27 cellular contexts compared by ENCODE assay signal in genomic region chr6:99852031-99852430, GRCh38.
"Had no signal": no experiment of that assay in that cellular context is flagged by ENCODE, and none has a peak within 500 bp of the region (broad histone marks: within the 10 kb centered on the region; RNA-seq: fewer than 3 reads in every experiment).

No MANE protein-coding gene starts in this region.

- H3K4me3 Mint-ChIP-seq: stimulated activated effector memory CD8-positive, alpha-beta T cell treated with anti-CD3 and anti-CD28 coated beads, Interleukin-12 subunit alpha, Interleukin-12 subunit beta, amount 100 ng/mL, for 72 hours; stimulated activated memory B cell treated with anti-CD40 and anti-IgM and Interleukin-4, amounts not matched to agents 10 μg/mL and 1 μg/mL and 100 μg/mL, for 72 hours; stimulated activated naive B cell treated with anti-CD40 and anti-IgM and Interleukin-4, amounts not matched to agents 10 μg/mL and 1 μg/mL and 100 μg/mL, for 72 hours; stimulated activated naive CD8-positive, alpha-beta T cell treated with anti-CD3 and anti-CD28 coated beads, Interleukin-15, amount 100 ng/mL, for 72 hours; stimulated activated naive CD8-positive, alpha-beta T cell treated with anti-CD3 and anti-CD28 coated beads, Interleukin-15, Interleukin-2, amounts not matched to agents 100 ng/mL and 50 ng/mL, for 24 hours; type B pancreatic cell had no signal

- H3K27ac Mint-ChIP-seq: stimulated activated effector memory CD8-positive, alpha-beta T cell treated with anti-CD3 and anti-CD28 coated beads, Interleukin-12 subunit alpha, Interleukin-12 subunit beta, amount 100 ng/mL, for 72 hours; stimulated activated memory B cell treated with anti-CD40 and anti-IgM and Interleukin-4, amounts not matched to agents 10 μg/mL and 1 μg/mL and 100 μg/mL, for 72 hours; stimulated activated naive B cell treated with anti-CD40 and anti-IgM and Interleukin-4, amounts not matched to agents 10 μg/mL and 1 μg/mL and 100 μg/mL, for 72 hours; stimulated activated naive CD8-positive, alpha-beta T cell treated with anti-CD3 and anti-CD28 coated beads, Interleukin-15, amount 100 ng/mL, for 72 hours; stimulated activated naive CD8-positive, alpha-beta T cell treated with anti-CD3 and anti-CD28 coated beads, Interleukin-15, Interleukin-2, amounts not matched to agents 100 ng/mL and 50 ng/mL, for 24 hours; type B pancreatic cell had no signal

- DNase-seq: stimulated activated CD4-positive, alpha-beta T cell treated with anti-CD3 and anti-CD28 coated beads, Interleukin-2, amount 100 ng/mL, for 48 hours; stimulated activated CD4-positive, alpha-beta T cell treated with anti-CD3 and anti-CD28 coated beads, Interleukin-4, amount 100 ng/mL, for 1 hour; stimulated activated CD4-positive, alpha-beta T cell treated with anti-CD3 and anti-CD28 coated beads, Interleukin-4, amount 100 ng/mL, for 24 hours; stimulated activated CD4-positive, alpha-beta T cell treated with anti-CD3 and anti-CD28 coated beads, Interleukin-4, amount 100 ng/mL, for 4 hours; stimulated activated CD8-positive, alpha-beta memory T cell treated with anti-CD3 and anti-CD28 coated beads, Interleukin-4, amount 100 ng/mL, for 48 hours; stimulated activated naive B cell treated with anti-CD40 and anti-IgM and Interleukin-4, amounts not matched to agents 10 μg/mL and 1 μg/mL and 100 μg/mL, for 72 hours; stimulated activated naive CD4-positive, alpha-beta T cell; stimulated activated naive CD4-positive, alpha-beta T cell treated with Interleukin-2 at 50 U/mL for 16 hours; stimulated activated naive CD8-positive, alpha-beta T cell treated with anti-CD3 and anti-CD28 coated beads, Interleukin-15, amount 100 ng/mL, for 72 hours; stimulated activated naive CD8-positive, alpha-beta T cell treated with anti-CD3 and anti-CD28 coated beads, Interleukin-15, Interleukin-2, amounts not matched to agents 100 U/mL and 50 U/mL, for 24 hours; stomach; substantia nigra; testis; thyroid gland; tibial artery; transverse colon; upper lobe of left lung; upper lobe of right lung; uterus had no signal

- H3K36me3 Mint-ChIP-seq: stimulated activated effector memory CD8-positive, alpha-beta T cell treated with anti-CD3 and anti-CD28 coated beads, Interleukin-12 subunit alpha, Interleukin-12 subunit beta, amount 100 ng/mL, for 72 hours; stimulated activated memory B cell treated with anti-CD40 and anti-IgM and Interleukin-4, amounts not matched to agents 10 μg/mL and 1 μg/mL and 100 μg/mL, for 72 hours; stimulated activated naive B cell treated with anti-CD40 and anti-IgM and Interleukin-4, amounts not matched to agents 10 μg/mL and 1 μg/mL and 100 μg/mL, for 72 hours; type B pancreatic cell had no signal

- H3K27ac ChIP-seq: stomach, suprapubic skin, testis, thoracic aorta, thyroid gland, tibial artery, tibial nerve, transverse colon, upper lobe of left lung, upper lobe of right lung, uterus, vagina had no signal

- H3K4me1 Mint-ChIP-seq: stimulated activated effector memory CD8-positive, alpha-beta T cell treated with anti-CD3 and anti-CD28 coated beads, Interleukin-12 subunit alpha, Interleukin-12 subunit beta, amount 100 ng/mL, for 72 hours; stimulated activated memory B cell treated with anti-CD40 and anti-IgM and Interleukin-4, amounts not matched to agents 10 μg/mL and 1 μg/mL and 100 μg/mL, for 72 hours; stimulated activated naive B cell treated with anti-CD40 and anti-IgM and Interleukin-4, amounts not matched to agents 10 μg/mL and 1 μg/mL and 100 μg/mL, for 72 hours; stimulated activated naive CD8-positive, alpha-beta T cell treated with anti-CD3 and anti-CD28 coated beads, Interleukin-15, amount 100 ng/mL, for 72 hours had no signal

- H3K9me3 ChIP-seq: stomach, suprapubic skin, testis, thoracic aorta, thyroid gland, tibial artery, tibial nerve, transverse colon, upper lobe of left lung, upper lobe of right lung, uterus, vagina had no signal

- H3K4me3 ChIP-seq: stomach, suprapubic skin, testis, thoracic aorta, thyroid gland, tibial artery, tibial nerve, transverse colon, upper lobe of left lung, upper lobe of right lung, uterus, vagina had no signal

- H3K36me3 ChIP-seq: stomach, suprapubic skin, thoracic aorta, thyroid gland, tibial artery, tibial nerve, transverse colon, upper lobe of left lung, upper lobe of right lung, uterus, vagina had no signal

- H3K27me3 ChIP-seq: stomach, suprapubic skin, testis, thyroid gland, tibial artery, tibial nerve, transverse colon, upper lobe of left lung, upper lobe of right lung, uterus, vagina had no signal

- H3K9me3 Mint-ChIP-seq: stimulated activated effector memory CD8-positive, alpha-beta T cell treated with anti-CD3 and anti-CD28 coated beads, Interleukin-12 subunit alpha, Interleukin-12 subunit beta, amount 100 ng/mL, for 72 hours; stimulated activated memory B cell treated with anti-CD40 and anti-IgM and Interleukin-4, amounts not matched to agents 10 μg/mL and 1 μg/mL and 100 μg/mL, for 72 hours; stimulated activated naive B cell treated with anti-CD40 and anti-IgM and Interleukin-4, amounts not matched to agents 10 μg/mL and 1 μg/mL and 100 μg/mL, for 72 hours; stimulated activated naive CD8-positive, alpha-beta T cell treated with anti-CD3 and anti-CD28 coated beads, Interleukin-15, amount 100 ng/mL, for 72 hours; stimulated activated naive CD8-positive, alpha-beta T cell treated with anti-CD3 and anti-CD28 coated beads, Interleukin-15, Interleukin-2, amounts not matched to agents 100 ng/mL and 50 ng/mL, for 24 hours had no signal

- H3K4me1 ChIP-seq: stomach, suprapubic skin, testis, thyroid gland, tibial artery, tibial nerve, transverse colon, upper lobe of left lung, upper lobe of right lung, uterus, vagina had no signal
